ENCODE assay signal across 8 cellular contexts in the genomic region with DNA sequence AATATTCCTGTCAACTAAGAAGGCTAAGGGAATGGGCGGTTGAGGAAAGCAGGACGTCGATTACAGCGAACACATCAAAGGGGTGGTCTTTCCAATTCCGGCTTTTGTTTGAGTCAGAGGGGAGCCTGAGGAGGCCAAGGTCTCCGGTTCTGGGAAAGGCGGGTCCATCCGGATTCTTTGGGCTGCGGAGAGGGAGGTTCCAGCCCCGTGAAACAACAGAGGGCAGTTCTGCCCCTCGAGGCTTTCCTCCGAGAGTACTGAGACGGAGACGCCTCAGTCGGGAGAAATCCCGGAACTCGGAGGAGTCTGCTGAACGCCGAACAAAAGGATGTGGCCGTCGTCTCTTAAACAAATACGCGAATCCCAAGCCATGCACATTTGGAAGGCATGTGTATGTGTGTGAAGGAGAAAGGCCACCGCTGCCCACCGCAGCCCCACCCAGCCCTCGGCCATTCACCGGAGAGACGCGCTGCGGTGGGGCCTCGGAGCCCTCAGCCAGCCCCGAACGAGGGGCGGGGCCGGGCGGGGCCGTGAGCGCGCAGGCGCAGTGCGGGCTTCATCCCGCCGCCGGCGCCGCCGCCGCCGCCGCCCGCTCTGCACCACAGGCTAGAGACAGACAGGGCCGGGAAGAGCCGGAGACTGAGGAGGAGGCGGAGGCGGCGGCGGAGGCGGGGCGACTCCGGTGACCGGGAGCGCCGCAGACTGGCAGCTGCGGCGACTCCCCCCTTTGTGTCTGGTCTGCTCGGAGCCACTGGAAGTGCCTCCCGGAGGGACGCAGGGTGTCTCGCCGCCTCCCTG. TPM values are rescaled to one million over a fixed set of nuclear protein-coding genes. Genes with fewer than 3 reads are reported as not detected.
DNase-seq lines count a peak whose midpoint lies in the region; ATAC-seq and TF ChIP-seq lines count a peak whose summit lies in the region.

A gene (plus strand): TSS at position 717 of the 798 bp plus-strand sequence. CDS start 1,148 bp downstream, outside the sequence.

- under 1% methylated on average over 70 of the region's 70 CpGs for WGBS in liver

- peak; percentile 9 to 34 for TF ChIP-seq RAD21 in liver (IDR thresholded peaks at IDR 0.05)

- peak; percentile 80 for ATAC-seq in GM19328 (IDR thresholded peaks at IDR 0.05; ENCODE audit: unreplicated experiment)
- peak; percentile 48 for ATAC-seq in HG03469 (IDR thresholded peaks at IDR 0.05; ENCODE audit: unreplicated experiment)

- peak within 1 kb of the TSS; percentile 88 to 89 for H3K9ac ChIP-seq in liver (ENCODE audit: low read depth in 1 of 2, low read length in 2 of 2)

- no peak for TF ChIP-seq CTCF in BJ (IDR thresholded peaks at IDR 0.05; ENCODE audit: insufficient read depth, low read depth, low read length)
- TF ChIP-seq CTCF in liver (IDR thresholded peaks at IDR 0.05; ENCODE audit: low read depth, low read length, missing input control) = no peak

- H3K27me3 ChIP-seq in BJ (ENCODE audit: control insufficient read depth, insufficient read depth, low read length) (no peaks in the 10 kb centered on the region), liver (ENCODE audit: control insufficient read depth in 4 of 4, insufficient read depth in 4 of 4, low read length in 3 of 4) (no peaks in the 10 kb centered on the region)

- H3K9me3 ChIP-seq in liver (ENCODE audit: control insufficient read depth in 4 of 4, low read length in 3 of 4) = no peaks in the 10 kb centered on the region

- H3K36me3 ChIP-seq in BJ (ENCODE audit: control insufficient read depth, insufficient read depth, low read length) (no peaks in the 10 kb centered on the region), liver (ENCODE audit: control insufficient read depth in 4 of 4, insufficient read depth in 3 of 4, low read depth in 1 of 4, low read length in 3 of 4) (no peaks in the 10 kb centered on the region)

- CTCF ChIA-PET in BJ (lab: Yijun Ruan, JAX) = no interaction called here

- DNase-seq in BJ (ENCODE audit: low read depth) (peak; percentile 61), NCI-H526 treated with DMSO at 0.1 percent for 48 hours (lab: John Stamatoyannopoulos, UW) (peak; percentile 86), dermis microvascular lymphatic vessel endothelial cell (ENCODE audit: low read depth in 2 of 2) (peak; percentile 51 to 93)
- peak; percentile 69 to 73 for DNase-seq in activated CD4-positive, alpha-beta T cell treated with anti-CD3 and anti-CD28 coated beads, Interleukin-2, amount 50 U/mL, for 24 hours (ENCODE audit: low read depth in 1 of 2, low spot score in 1 of 2)
- peak; percentile 83 for DNase-seq in stimulated activated CD4-positive, alpha-beta T cell treated with anti-CD3 and anti-CD28 coated beads, Interleukin-4, amount 100 ng/mL, for 1 hour

- POLR2A ChIA-PET in BJ (lab: Charles Lee) = interaction anchor here (0.5 to 0.8 kb wide), 2 partner anchors 12 to 31 kb away, joined by 4 to 13 read pairs; no protein-coding TSS in a partner anchor

- H3K27ac ChIP-seq in liver (ENCODE audit: low read depth in 1 of 2, low read length in 2 of 2) = peak within 1 kb of the TSS; percentile 91 to 93

- peaks cover 0 to 24% (median 8%) of the 10 kb centered on the region in 4 donors for H3K4me1 ChIP-seq in liver (ENCODE audit: control insufficient read depth in 4 of 4, insufficient read depth in 4 of 4, low read length in 3 of 4)

- H3K4me3 ChIP-seq in BJ (ENCODE audit: low read depth, low read length) (peak within 1 kb of the TSS; percentile 77), liver (ENCODE audit: low read depth in 1 of 3, low read length in 3 of 3) (peak within 1 kb of the TSS; percentile 92 to 99 (median 98))

TF ChIP-seq in liver, 16 proteins besides CTCF, POLR2A, EP300 and RAD21:
- TF ChIP-seq JUND (IDR thresholded peaks at IDR 0.05) = peak; percentile 19 to 27
- no peak for TF ChIP-seq HNF4G (IDR thresholded peaks at IDR 0.05)
- no peak for TF ChIP-seq EGR1 (IDR thresholded peaks at IDR 0.05; ENCODE audit: low read depth in 2 of 2)
- no peak for TF ChIP-seq HNF4A (conservative IDR thresholded peaks at IDR 0.05)
- peak; percentile 59 for TF ChIP-seq NR2F2 (IDR thresholded peaks at IDR 0.05)
- TF ChIP-seq, protein P1, sequence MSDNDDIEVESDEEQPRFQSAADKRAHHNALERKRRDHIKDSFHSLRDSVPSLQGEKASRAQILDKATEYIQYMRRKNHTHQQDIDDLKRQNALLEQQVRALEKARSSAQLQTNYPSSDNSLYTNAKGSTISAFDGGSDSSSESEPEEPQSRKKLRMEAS (IDR thresholded peaks at IDR 0.05) = no peak
- TF ChIP-seq SP1 (IDR thresholded peaks at IDR 0.05) = no peak
- TF ChIP-seq, protein P2, sequence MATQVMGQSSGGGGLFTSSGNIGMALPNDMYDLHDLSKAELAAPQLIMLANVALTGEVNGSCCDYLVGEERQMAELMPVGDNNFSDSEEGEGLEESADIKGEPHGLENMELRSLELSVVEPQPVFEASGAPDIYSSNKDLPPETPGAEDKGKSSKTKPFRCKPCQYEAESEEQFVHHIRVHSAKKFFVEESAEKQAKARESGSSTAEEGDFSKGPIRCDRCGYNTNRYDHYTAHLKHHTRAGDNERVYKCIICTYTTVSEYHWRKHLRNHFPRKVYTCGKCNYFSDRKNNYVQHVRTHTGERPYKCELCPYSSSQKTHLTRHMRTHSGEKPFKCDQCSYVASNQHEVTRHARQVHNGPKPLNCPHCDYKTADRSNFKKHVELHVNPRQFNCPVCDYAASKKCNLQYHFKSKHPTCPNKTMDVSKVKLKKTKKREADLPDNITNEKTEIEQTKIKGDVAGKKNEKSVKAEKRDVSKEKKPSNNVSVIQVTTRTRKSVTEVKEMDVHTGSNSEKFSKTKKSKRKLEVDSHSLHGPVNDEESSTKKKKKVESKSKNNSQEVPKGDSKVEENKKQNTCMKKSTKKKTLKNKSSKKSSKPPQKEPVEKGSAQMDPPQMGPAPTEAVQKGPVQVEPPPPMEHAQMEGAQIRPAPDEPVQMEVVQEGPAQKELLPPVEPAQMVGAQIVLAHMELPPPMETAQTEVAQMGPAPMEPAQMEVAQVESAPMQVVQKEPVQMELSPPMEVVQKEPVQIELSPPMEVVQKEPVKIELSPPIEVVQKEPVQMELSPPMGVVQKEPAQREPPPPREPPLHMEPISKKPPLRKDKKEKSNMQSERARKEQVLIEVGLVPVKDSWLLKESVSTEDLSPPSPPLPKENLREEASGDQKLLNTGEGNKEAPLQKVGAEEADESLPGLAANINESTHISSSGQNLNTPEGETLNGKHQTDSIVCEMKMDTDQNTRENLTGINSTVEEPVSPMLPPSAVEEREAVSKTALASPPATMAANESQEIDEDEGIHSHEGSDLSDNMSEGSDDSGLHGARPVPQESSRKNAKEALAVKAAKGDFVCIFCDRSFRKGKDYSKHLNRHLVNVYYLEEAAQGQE (IDR thresholded peaks at IDR 0.05) = no peak
- TF ChIP-seq YY1 (IDR thresholded peaks at IDR 0.05) = peak; percentile 15

RNA-seq across cellular contexts. Expression of the gene that starts here (rescaled TPM):
- 30.9 and 54.3 TPM in 2 replicates for polyA plus RNA-seq in BJ (2011; rRNA removed)
- polyA minus RNA-seq in BJ (2011; rRNA and poly(A)+ RNA removed) = 74.9 and 87.0 TPM in 2 replicates
- total RNA-seq in dermis microvascular lymphatic vessel endothelial cell = 33.0 and 42.5 TPM in 2 replicates
- total RNA-seq in liver = 10 to 100 TPM in 1 of 2 donors, 1 to 10 TPM in 1; 9.9 to 16.2 TPM
- 1 to 10 TPM; 4.3 to 5.5 TPM for polyA plus RNA-seq in liver

Comparison
In these comparisons a context has a peak if more than half of its experiments do, and no peak if none do; other contexts are left out.
1. Peak in every context shown above with its lines: DNase-seq, ATAC-seq, H3K4me3 ChIP-seq and H3K27ac ChIP-seq.